ENCODE assay signal across 30 cellular contexts in the genomic region with DNA sequence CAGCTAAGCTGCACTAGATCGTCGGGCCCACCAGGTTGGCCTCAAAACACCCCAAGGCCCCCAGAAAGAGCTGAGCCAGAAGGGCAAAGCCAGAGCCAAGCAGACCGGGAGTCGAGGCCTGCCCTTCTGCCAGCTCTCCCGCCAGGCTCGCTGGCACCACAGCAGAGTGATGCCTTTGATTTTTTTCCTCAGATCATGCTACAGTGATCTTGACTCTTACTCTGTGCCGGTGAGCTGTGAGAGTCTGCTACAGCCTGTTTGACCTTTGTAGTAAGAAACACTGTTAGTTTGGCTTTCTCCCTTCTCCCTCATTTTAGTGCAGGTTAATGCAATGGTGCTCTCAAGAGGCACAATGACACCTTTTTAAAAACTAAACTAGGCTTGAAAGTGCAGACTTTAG.
"Had no signal": no experiment of that assay in that cellular context is flagged by ENCODE, and none has a peak within 500 bp of the region (broad histone marks: within the 10 kb centered on the region; RNA-seq: fewer than 3 reads in every experiment).

No MANE protein-coding gene starts in this region.

- H3K27me3 Mint-ChIP-seq: activated CD4-positive, alpha-beta memory T cell treated with anti-CD3 and anti-CD28 coated beads for 36 hours; activated CD4-positive, alpha-beta T cell treated with anti-CD3 and anti-CD28 coated beads for 36 hours; activated CD4-positive, alpha-beta T cell treated with anti-CD3 and anti-CD28 coated beads, Interleukin-2, amount 10 ng/mL, durations not matched to agents 24 days and 14 days; activated CD8-positive, alpha-beta memory T cell treated with anti-CD3 and anti-CD28 coated beads, Interleukin-2, amount 10 ng/mL, durations not matched to agents 7 days and 5 days; activated naive CD4-positive, alpha-beta T cell treated with anti-CD3 and anti-CD28 coated beads, Interleukin-2, amount 10 ng/mL, durations not matched to agents 7 days and 5 days had no signal

- H3K4me3 ChIP-seq: ascending aorta, coronary artery, esophagus muscularis mucosa, gastrocnemius medialis, heart right ventricle had no signal

- H3K4me3 Mint-ChIP-seq: activated CD4-positive, alpha-beta memory T cell treated with anti-CD3 and anti-CD28 coated beads for 36 hours; activated CD4-positive, alpha-beta T cell treated with anti-CD3 and anti-CD28 coated beads for 36 hours; activated CD4-positive, alpha-beta T cell treated with anti-CD3 and anti-CD28 coated beads, Interleukin-2, amount 10 ng/mL, durations not matched to agents 24 days and 14 days; activated CD8-positive, alpha-beta memory T cell treated with anti-CD3 and anti-CD28 coated beads, Interleukin-2, amount 10 ng/mL, durations not matched to agents 7 days and 5 days; activated CD8-positive, alpha-beta T cell treated with anti-CD3 and anti-CD28 coated beads, Interleukin-2, amount 10 ng/mL, durations not matched to agents 7 days and 5 days; activated naive CD4-positive, alpha-beta T cell treated with anti-CD3 and anti-CD28 coated beads, Interleukin-2, amount 10 ng/mL, durations not matched to agents 7 days and 5 days; activated naive CD8-positive, alpha-beta T cell treated with anti-CD3 and anti-CD28 coated beads, Interleukin-2, amount 10 ng/mL, durations not matched to agents 7 days and 5 days; effector memory CD8-positive, alpha-beta T cell had no signal

- H3K9me3 Mint-ChIP-seq: activated CD4-positive, alpha-beta memory T cell treated with anti-CD3 and anti-CD28 coated beads for 36 hours; activated CD4-positive, alpha-beta T cell treated with anti-CD3 and anti-CD28 coated beads, Interleukin-2, amount 10 ng/mL, durations not matched to agents 24 days and 14 days; activated naive CD4-positive, alpha-beta T cell treated with anti-CD3 and anti-CD28 coated beads, Interleukin-2, amount 10 ng/mL, durations not matched to agents 7 days and 5 days; activated naive CD4-positive, alpha-beta T cell treated with anti-CD3 and anti-CD28 coated beads, Interleukin-2, amount 50 U/mL, for 72 hours; activated naive CD8-positive, alpha-beta T cell treated with anti-CD3 and anti-CD28 coated beads, Interleukin-2, amount 10 ng/mL, durations not matched to agents 7 days and 5 days; effector memory CD8-positive, alpha-beta T cell had no signal

- H3K27me3 ChIP-seq: ascending aorta, brain microvascular endothelial cell, esophagus muscularis mucosa, foreskin keratinocyte, gastrocnemius medialis, heart right ventricle had no signal

- H3K4me1 ChIP-seq: ascending aorta, foreskin keratinocyte, heart right ventricle had no signal

- H3K36me3 ChIP-seq: brain microvascular endothelial cell, gastrocnemius medialis, heart right ventricle had no signal

- H3K27ac Mint-ChIP-seq: activated CD4-positive, alpha-beta memory T cell treated with anti-CD3 and anti-CD28 coated beads for 36 hours; activated CD4-positive, alpha-beta T cell treated with anti-CD3 and anti-CD28 coated beads for 36 hours; activated CD4-positive, alpha-beta T cell treated with anti-CD3 and anti-CD28 coated beads, Interleukin-2, amount 10 ng/mL, durations not matched to agents 24 days and 14 days; activated CD8-positive, alpha-beta memory T cell treated with anti-CD3 and anti-CD28 coated beads, Interleukin-2, amount 10 ng/mL, durations not matched to agents 7 days and 5 days; activated CD8-positive, alpha-beta T cell treated with anti-CD3 and anti-CD28 coated beads, Interleukin-2, amount 10 ng/mL, durations not matched to agents 7 days and 5 days; activated naive CD4-positive, alpha-beta T cell treated with anti-CD3 and anti-CD28 coated beads, Interleukin-2, amount 10 ng/mL, durations not matched to agents 7 days and 5 days; activated naive CD4-positive, alpha-beta T cell treated with anti-CD3 and anti-CD28 coated beads, Interleukin-2, amount 50 U/mL, for 72 hours; activated naive CD8-positive, alpha-beta T cell treated with anti-CD3 and anti-CD28 coated beads, Interleukin-2, amount 10 ng/mL, durations not matched to agents 7 days and 5 days; effector memory CD8-positive, alpha-beta T cell had no signal

- H3K4me1 Mint-ChIP-seq: activated CD4-positive, alpha-beta T cell treated with anti-CD3 and anti-CD28 coated beads for 36 hours; activated naive CD4-positive, alpha-beta T cell treated with anti-CD3 and anti-CD28 coated beads, Interleukin-2, amount 10 ng/mL, durations not matched to agents 7 days and 5 days; activated naive CD8-positive, alpha-beta T cell treated with anti-CD3 and anti-CD28 coated beads, Interleukin-2, amount 10 ng/mL, durations not matched to agents 7 days and 5 days had no signal

- H3K36me3 Mint-ChIP-seq: activated CD4-positive, alpha-beta memory T cell treated with anti-CD3 and anti-CD28 coated beads for 36 hours; activated CD8-positive, alpha-beta memory T cell treated with anti-CD3 and anti-CD28 coated beads, Interleukin-2, amount 10 ng/mL, durations not matched to agents 7 days and 5 days; activated naive CD4-positive, alpha-beta T cell treated with anti-CD3 and anti-CD28 coated beads, Interleukin-2, amount 10 ng/mL, durations not matched to agents 7 days and 5 days; activated naive CD4-positive, alpha-beta T cell treated with anti-CD3 and anti-CD28 coated beads, Interleukin-2, amount 50 U/mL, for 72 hours; activated naive CD8-positive, alpha-beta T cell treated with anti-CD3 and anti-CD28 coated beads, Interleukin-2, amount 10 ng/mL, durations not matched to agents 7 days and 5 days had no signal

- ATAC-seq: activated CD4-positive, alpha-beta T cell treated with anti-CD3 and anti-CD28 coated beads for 36 hours; activated CD8-positive, alpha-beta memory T cell treated with anti-CD3 and anti-CD28 coated beads, Interleukin-2, amount 10 ng/mL, durations not matched to agents 7 days and 5 days; activated CD8-positive, alpha-beta T cell treated with anti-CD3 and anti-CD28 coated beads, Interleukin-2, amount 10 ng/mL, durations not matched to agents 7 days and 5 days; activated naive CD4-positive, alpha-beta T cell treated with anti-CD3 and anti-CD28 coated beads, Interleukin-2, amount 50 U/mL, for 72 hours; effector memory CD8-positive, alpha-beta T cell; foreskin keratinocyte; heart right ventricle had no signal

- H3K27ac ChIP-seq: ascending aorta, brain microvascular endothelial cell, coronary artery, esophagus muscularis mucosa, foreskin keratinocyte, heart right ventricle had no signal

- H3K9me3 ChIP-seq: ascending aorta, esophagus muscularis mucosa, gastrocnemius medialis, heart right ventricle had no signal

- DNase-seq: activated CD4-positive, alpha-beta memory T cell treated with anti-CD3 and anti-CD28 coated beads for 36 hours; activated CD4-positive, alpha-beta T cell treated with anti-CD3 and anti-CD28 coated beads for 36 hours; activated CD4-positive, alpha-beta T cell treated with anti-CD3 and anti-CD28 coated beads, Interleukin-2, amount 10 ng/mL, durations not matched to agents 24 days and 14 days; activated CD4-positive, CD25-positive, alpha-beta regulatory T cell; activated CD4-positive, CD25-positive, alpha-beta regulatory T cell treated with anti-CD3 and anti-CD28 coated beads, Interleukin-2, amount 50 U/mL, for 72 hours; activated CD8-positive, alpha-beta memory T cell treated with anti-CD3 and anti-CD28 coated beads, Interleukin-2, amount 10 ng/mL, durations not matched to agents 7 days and 5 days; activated CD8-positive, alpha-beta memory T cell treated with anti-CD3 and anti-CD28 coated beads, Interleukin-2, amount 50 U/mL, for 4 hours; activated CD8-positive, alpha-beta T cell treated with anti-CD3 and anti-CD28 coated beads, Interleukin-2, amount 10 ng/mL, durations not matched to agents 7 days and 5 days; activated gamma-delta T cell; activated naive CD4-positive, alpha-beta T cell; activated naive CD4-positive, alpha-beta T cell treated with anti-CD3 and anti-CD28 coated beads, Interleukin-2, amount 10 ng/mL, durations not matched to agents 7 days and 5 days; activated naive CD8-positive, alpha-beta T cell treated with anti-CD3 and anti-CD28 coated beads, Interleukin-2, amount 10 ng/mL, durations not matched to agents 7 days and 5 days; activated T-cell treated with anti-CD3 and anti-CD28 coated beads, Interleukin-2, amount 50 U/mL, for 1 hour; activated T-cell treated with anti-CD3 and anti-CD28 coated beads, Interleukin-2, amount 50 U/mL, for 48 hours; brain microvascular endothelial cell; cerebellar nuclear complex; dermis blood vessel endothelial cell; effector CD4-positive, alpha-beta T cell; effector memory CD8-positive, alpha-beta T cell; erythroblast; foreskin keratinocyte; gastrocnemius medialis; glutamatergic neuron; heart right ventricle; T-helper 1 cell; T-helper 2 cell had no signal
